23 cellular contexts compared by ENCODE assay signal in genomic region chr9:106797299-106797698, GRCh38.
DNase-seq lines count a peak whose midpoint lies in the region; ATAC-seq, FAIRE-seq and TF ChIP-seq lines count a peak whose summit lies in the region.
"Had no signal": no experiment of that assay in that cellular context is flagged by ENCODE, and none has a peak within 500 bp of the region (broad histone marks: within the 10 kb centered on the region; RNA-seq: fewer than 3 reads in every experiment).

No MANE protein-coding gene starts in this region.

- H4K20me1 ChIP-seq in GM23248 (ENCODE audit: insufficient read depth), result no peaks in the 10 kb centered on the region
- no peaks in the 10 kb centered on the region for H4K20me1 ChIP-seq in smooth muscle cell (ENCODE audit: low read depth)

- H3K9me3 ChIP-seq in GM23248 (ENCODE audit: low read depth) (no peaks in the 10 kb centered on the region), smooth muscle cell (replicated peaks; ENCODE audit: low read depth) (no peaks in the 10 kb centered on the region)
- H3K9me3 ChIP-seq: ovary had no signal

- H3K27ac ChIP-seq in GM23248 (no peak overlapping the region), smooth muscle cell (ENCODE audit: low read depth) (peak overlapping the region; percentile 42)
- H3K27ac ChIP-seq: ovary had no signal

- H3K27me3 ChIP-seq in GM23248 (replicated peaks; ENCODE audit: insufficient read depth) (no peaks in the 10 kb centered on the region), bronchial epithelial cell (ENCODE audit: control insufficient read depth, insufficient read depth, low read length) (no peaks in the 10 kb centered on the region), smooth muscle cell (ENCODE audit: low read depth) (no peaks in the 10 kb centered on the region)
- H3K27me3 ChIP-seq: ovary had no signal

- FAIRE-seq in bronchial epithelial cell (lab: Jason Lieb, UNC), result no peak
- FAIRE-seq: urothelium cell line had no signal

- H3K4me2 ChIP-seq in GM23248 (ENCODE audit: unreplicated experiment) (no peak overlapping the region), smooth muscle cell (peak overlapping the region; percentile 27)

- H3K4me1 ChIP-seq in GM23248 (ENCODE audit: insufficient read depth) (peaks cover 13% of the 10 kb centered on the region), smooth muscle cell (ENCODE audit: low read depth) (peaks cover 14% of the 10 kb centered on the region)

- 34 to 53% methylated on average over 2 of the region's 2 CpGs for WGBS in GM23248 (ENCODE audit: low coverage in 1 of 2, low lambda C conversion rate in 2 of 2, missing lambda C conversion rate in 2 of 2), 2 experiments
- 29% methylated on average over 2 of the region's 2 CpGs for WGBS in smooth muscle cell (ENCODE audit: low lambda C conversion rate)

- in situ Hi-C loops in GM23248 (cut with MboI), result no loop called here

- DNase-seq in GM23248, result peak; percentile 18
- DNase-seq in bronchial epithelial cell (ENCODE audit: low read depth), result peak; percentile 61
- DNase-seq in left colon, result peak; percentile 49 to 64
- DNase-seq in smooth muscle cell (lab: John Stamatoyannopoulos, UW; ENCODE audit: unreplicated experiment), result no peak
- DNase-seq in NCI-H2081 (lab: John Stamatoyannopoulos, UW), result no peak
- DNase-seq in type B pancreatic cell (ENCODE audit: extremely low spot score, unreplicated experiment), result no peak
- DNase-seq in NOMO-1 treated with dmso at 0.1 percent for 144 hours (lab: John Stamatoyannopoulos, UW; ENCODE audit: unreplicated experiment), result no peak
- DNase-seq: activated CD8-positive, alpha-beta T cell treated with anti-CD3 and anti-CD28 coated beads for 36 hours; activated effector memory CD4-positive, alpha-beta T cell treated with anti-CD3 and anti-CD28 coated beads, Interleukin-2, amount 50 U/mL, for 16 hours; activated T-cell treated with anti-CD3 and anti-CD28 coated beads for 4 hours; CD8-positive, alpha-beta T cell; immature natural killer cell; KG1; naive B cell; NCI-H187; NCI-H2227 treated with DMSO at 0.1 percent for 48 hours; NCI-H748 treated with DMSO at 0.1 percent for 48 hours; ovary; right cardiac atrium; SHP77 had no signal

- H3F3A ChIP-seq in GM23248 (ENCODE audit: insufficient read depth) (peaks cover 8% of the 10 kb centered on the region), smooth muscle cell (ENCODE audit: low read depth) (no peaks in the 10 kb centered on the region)

- no peak overlapping the region for H3K27ac Mint-ChIP-seq in type B pancreatic cell
- H3K27ac Mint-ChIP-seq: activated CD8-positive, alpha-beta T cell treated with anti-CD3 and anti-CD28 coated beads for 36 hours; CD8-positive, alpha-beta T cell; dendritic cell treated with granulocyte-macrophage colony-stimulating factor and Interleukin-4, amounts not matched to agents 40 ng/mL and 50 ng/mL, for 4 days; immature natural killer cell; naive B cell had no signal

- peaks cover 15% of the 10 kb centered on the region for H3K9me3 Mint-ChIP-seq in type B pancreatic cell
- H3K9me3 Mint-ChIP-seq: activated CD8-positive, alpha-beta T cell treated with anti-CD3 and anti-CD28 coated beads for 36 hours; CD8-positive, alpha-beta T cell; dendritic cell treated with granulocyte-macrophage colony-stimulating factor and Interleukin-4, amounts not matched to agents 40 ng/mL and 50 ng/mL, for 4 days had no signal

- ATAC-seq in left colon, result peak; percentile 90
- ATAC-seq: activated CD8-positive, alpha-beta T cell treated with anti-CD3 and anti-CD28 coated beads for 36 hours; CD8-positive, alpha-beta T cell; right cardiac atrium had no signal

- H3K36me3 ChIP-seq in GM23248 (ENCODE audit: low read depth) (no peaks in the 10 kb centered on the region), bronchial epithelial cell (ENCODE audit: control insufficient read depth, insufficient read depth, low read length) (no peaks in the 10 kb centered on the region), smooth muscle cell (ENCODE audit: low read depth) (no peaks in the 10 kb centered on the region)
- H3K36me3 ChIP-seq: ovary had no signal

- no peak overlapping the region for H3K4me3 Mint-ChIP-seq in type B pancreatic cell
- H3K4me3 Mint-ChIP-seq: activated CD8-positive, alpha-beta T cell treated with anti-CD3 and anti-CD28 coated beads for 36 hours; CD8-positive, alpha-beta T cell; dendritic cell treated with granulocyte-macrophage colony-stimulating factor and Interleukin-4, amounts not matched to agents 40 ng/mL and 50 ng/mL, for 4 days; immature natural killer cell; naive B cell had no signal

- no peaks in the 10 kb centered on the region for H3K9me2 ChIP-seq in GM23248 (ENCODE audit: insufficient read depth)

- no peak overlapping the region for H3K4me3 ChIP-seq in GM23248
- H3K4me3 ChIP-seq in bronchial epithelial cell (ENCODE audit: low read depth, low read length), result no peak overlapping the region
- no peak overlapping the region for H3K4me3 ChIP-seq in smooth muscle cell
- H3K4me3 ChIP-seq: lung, ovary had no signal

- H3K4me1 Mint-ChIP-seq in type B pancreatic cell (ENCODE audit: unreplicated experiment), result peaks cover 9% of the 10 kb centered on the region
- H3K4me1 Mint-ChIP-seq: immature natural killer cell, naive B cell had no signal

- H3K36me3 Mint-ChIP-seq in type B pancreatic cell, result no peaks in the 10 kb centered on the region
- H3K36me3 Mint-ChIP-seq: CD8-positive, alpha-beta T cell; naive B cell had no signal

- H3K9ac ChIP-seq in GM23248 (no peak overlapping the region), smooth muscle cell (ENCODE audit: low read depth) (no peak overlapping the region)

- no peaks in the 10 kb centered on the region for H3K27me3 Mint-ChIP-seq in type B pancreatic cell
- H3K27me3 Mint-ChIP-seq: activated CD8-positive, alpha-beta T cell treated with anti-CD3 and anti-CD28 coated beads for 36 hours; dendritic cell treated with granulocyte-macrophage colony-stimulating factor and Interleukin-4, amounts not matched to agents 40 ng/mL and 50 ng/mL, for 4 days; naive B cell had no signal

- intact Hi-C loops in left colon (cut with DNase I, micrococcal nuclease), result no loop called here

- no peak overlapping the region for H2AFZ ChIP-seq in GM23248
- H2AFZ ChIP-seq in smooth muscle cell (ENCODE audit: low read depth), result no peak overlapping the region

- H3K79me2 ChIP-seq in GM23248 (ENCODE audit: insufficient read depth), result no peaks in the 10 kb centered on the region
- no peaks in the 10 kb centered on the region for H3K79me2 ChIP-seq in smooth muscle cell (ENCODE audit: low read depth)

- TF ChIP-seq CTCF in bronchial epithelial cell (IDR thresholded peaks at IDR 0.05; ENCODE audit: insufficient read depth, low read length, severe bottlenecking) (no peak), smooth muscle cell (IDR thresholded peaks at IDR 0.05; ENCODE audit: borderline replicate concordance, insufficient read depth, poor library complexity, severe bottlenecking) (no peak), type B pancreatic cell (conservative IDR thresholded peaks at IDR 0.05) (no peak)

Comparison
In these comparisons a context has a peak if more than half of its experiments do, and no peak if none do; other contexts are left out.
1. DNase-seq: peak in GM23248 (single experiment), bronchial epithelial cell (single experiment) and left colon (2 of 2); none in smooth muscle cell (single experiment), NCI-H2081 (0 of 2), type B pancreatic cell (single experiment) and NOMO-1 treated with dmso at 0.1 percent for 144 hours (single experiment).